In genomic region chr3:101665851-101666250, GRCh38 we compare ENCODE assay signal across 13 cellular contexts.
"Had no signal": no experiment of that assay in that cellular context is flagged by ENCODE, and none has a peak within 500 bp of the region (broad histone marks: within the 10 kb centered on the region; RNA-seq: fewer than 3 reads in every experiment).

No MANE protein-coding gene starts in this region.

- H3K27ac Mint-ChIP-seq: activated CD4-positive, alpha-beta memory T cell treated with anti-CD3 and anti-CD28 coated beads, Interleukin-2, amount 10 ng/mL, durations not matched to agents 7 days and 5 days; activated T-cell treated with anti-CD3 and anti-CD28 coated beads, Interleukin-2, amount 50 U/mL, for 24 hours; natural killer cell treated with Interleukin-12 subunit alpha and Interleukin-12 subunit beta and Interleukin-15 and Interleukin-18, amount 100 ng/mL, for 72 hours had no signal

- H3K27me3 Mint-ChIP-seq: activated CD4-positive, alpha-beta memory T cell treated with anti-CD3 and anti-CD28 coated beads, Interleukin-2, amount 10 ng/mL, durations not matched to agents 7 days and 5 days; activated T-cell treated with anti-CD3 and anti-CD28 coated beads, Interleukin-2, amount 50 U/mL, for 24 hours; natural killer cell treated with Interleukin-12 subunit alpha and Interleukin-12 subunit beta and Interleukin-15 and Interleukin-18, amount 100 ng/mL, for 72 hours had no signal

- DNase-seq: activated CD4-positive, alpha-beta memory T cell treated with anti-CD3 and anti-CD28 coated beads, Interleukin-2, amount 10 ng/mL, durations not matched to agents 7 days and 5 days; activated effector memory CD4-positive, alpha-beta T cell treated with Interleukin-2 at 50 U/mL for 16 hours; activated naive CD4-positive, alpha-beta T cell treated with anti-CD3 and anti-CD28 coated beads, Interleukin-2, amount 50 U/mL, for 16 hours; activated T-cell treated with anti-CD3 and anti-CD28 coated beads, Interleukin-2, amount 50 U/mL, for 24 hours; heart right ventricle; stimulated activated CD4-positive, alpha-beta T cell treated with anti-CD3 and anti-CD28 coated beads, Interleukin-12 subunit alpha, Interleukin-12 subunit beta, amount 100 ng/mL, for 4 hours; stimulated activated CD4-positive, alpha-beta T cell treated with anti-CD3 and anti-CD28 coated beads, Interleukin-2, amount 100 ng/mL, for 24 hours; transverse colon had no signal

- H3K9me3 ChIP-seq: gastroesophageal sphincter, heart right ventricle, transverse colon, vagina had no signal

- H3K9me3 Mint-ChIP-seq: activated CD4-positive, alpha-beta memory T cell treated with anti-CD3 and anti-CD28 coated beads, Interleukin-2, amount 10 ng/mL, durations not matched to agents 7 days and 5 days; activated T-cell treated with anti-CD3 and anti-CD28 coated beads, Interleukin-2, amount 50 U/mL, for 24 hours; natural killer cell treated with Interleukin-12 subunit alpha and Interleukin-12 subunit beta and Interleukin-15 and Interleukin-18, amount 100 ng/mL, for 72 hours had no signal

- H3K4me1 ChIP-seq: gastroesophageal sphincter, heart right ventricle, transverse colon, vagina had no signal

- ATAC-seq: gastroesophageal sphincter; heart right ventricle; natural killer cell treated with Interleukin-12 subunit alpha and Interleukin-12 subunit beta and Interleukin-15 and Interleukin-18, amount 100 ng/mL, for 72 hours had no signal

- H3K27me3 ChIP-seq: cardiac muscle cell, gastroesophageal sphincter, heart right ventricle, transverse colon, vagina had no signal

- H3K4me3 Mint-ChIP-seq: activated CD4-positive, alpha-beta memory T cell treated with anti-CD3 and anti-CD28 coated beads, Interleukin-2, amount 10 ng/mL, durations not matched to agents 7 days and 5 days; activated T-cell treated with anti-CD3 and anti-CD28 coated beads, Interleukin-2, amount 50 U/mL, for 24 hours; natural killer cell treated with Interleukin-12 subunit alpha and Interleukin-12 subunit beta and Interleukin-15 and Interleukin-18, amount 100 ng/mL, for 72 hours had no signal

- H3K4me3 ChIP-seq: cardiac muscle cell, gastroesophageal sphincter, heart right ventricle, transverse colon, vagina had no signal

- H3K27ac ChIP-seq: cardiac muscle cell, gastroesophageal sphincter, heart right ventricle, transverse colon, vagina, VCaP had no signal
